ENCODE assay signal across 30 cellular contexts in the genomic region with DNA sequence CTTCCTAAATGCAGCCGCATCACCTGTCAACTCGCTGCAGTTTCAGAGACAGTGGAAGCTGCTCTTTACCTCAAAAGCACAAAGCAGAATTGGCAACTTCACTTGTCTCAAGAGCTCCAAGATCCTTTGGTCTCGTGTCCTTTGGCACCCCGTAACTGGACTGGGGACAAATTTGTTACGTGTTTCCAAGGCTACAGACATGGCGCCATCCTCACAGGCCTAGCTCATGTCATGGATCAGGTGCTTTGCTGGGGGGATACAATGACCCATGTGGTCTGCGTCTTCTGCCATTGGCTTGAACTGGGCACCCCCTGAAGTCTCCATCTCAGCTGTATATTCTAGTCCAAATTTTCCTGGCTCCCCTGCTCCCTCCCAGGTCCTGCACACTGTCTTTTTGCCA. TPM values are rescaled to one million over a fixed set of nuclear protein-coding genes. Genes with fewer than 3 reads are reported as not detected.
A peak's percentile ranks its signal among the peaks of the same experiment; 100 is the strongest.
DNase-seq lines count a peak whose midpoint lies in the region; ATAC-seq, FAIRE-seq and TF ChIP-seq lines count a peak whose summit lies in the region.
"Had no signal": no experiment of that assay in that cellular context is flagged by ENCODE, and none has a peak within 500 bp of the region (broad histone marks: within the 10 kb centered on the region; RNA-seq: fewer than 3 reads in every experiment).

No MANE protein-coding gene starts in this region.

- TF ChIP-seq EP300 in HepG2 (IDR thresholded peaks at IDR 0.05; ENCODE audit: low read depth in 2 of 2, low read length in 2 of 2): no peak
- no peak for TF ChIP-seq EP300 in HepG2 (CRISPR knock-in tag; IDR thresholded peaks at IDR 0.05; ENCODE audit: borderline replicate concordance)

- H2AFZ ChIP-seq in HepG2 (ENCODE audit: low read length) (no peak overlapping the region), osteoblast (ENCODE audit: low read length) (no peak overlapping the region)

- H3K36me3 ChIP-seq in HepG2 (replicated peaks in 1 of 2; ENCODE audit: control insufficient read depth in 1 of 2, insufficient read depth in 2 of 2, low read length in 2 of 2) (peaks cover 6 to 14% of the 10 kb centered on the region in 2 experiments; a peak in 3 of 5 replicates), right lobe of liver (no peaks in the 10 kb centered on the region), osteoblast (ENCODE audit: insufficient read depth, low read length) (peaks cover 25% of the 10 kb centered on the region)

- no peak for FAIRE-seq in HepG2 (lab: Jason Lieb, UNC)
- FAIRE-seq: endometrium, G401.6, H1, pancreas, TTC549 had no signal

- H3K4me3 ChIP-seq in HepG2 (replicated peaks in 1 of 3; ENCODE audit: insufficient read depth in 1 of 3, low read depth in 2 of 3, low read length in 3 of 3) (no peak overlapping the region), right lobe of liver (no peak overlapping the region), osteoblast (ENCODE audit: insufficient read depth, low read length) (no peak overlapping the region)
- H3K4me3 ChIP-seq: pancreas, SK-N-MC, thyroid gland had no signal

- TF ChIP-seq CTCF in HepG2 (CRISPR knock-in tag; IDR thresholded peaks at IDR 0.05) (no peak), right lobe of liver (IDR thresholded peaks at IDR 0.05) (no peak), osteoblast (IDR thresholded peaks at IDR 0.05; ENCODE audit: extremely low read depth, low read depth, low read length) (no peak)

- H3K9me3 ChIP-seq in HepG2 (ENCODE audit: low read length) (no peaks in the 10 kb centered on the region), right lobe of liver (no peaks in the 10 kb centered on the region), osteoblast (ENCODE audit: low read depth, low read length) (no peaks in the 10 kb centered on the region)
- H3K9me3 ChIP-seq: pancreas, thyroid gland had no signal

- intact Hi-C loops in HepG2 (cut with micrococcal nuclease; ENCODE audit: unreplicated experiment): no loop called here
- intact Hi-C loops in right lobe of liver (cut with DNase I): no loop called here

- peaks cover 68% of the 10 kb centered on the region for H3K4me1 ChIP-seq in HepG2 (ENCODE audit: insufficient read depth, low read length)
- H3K4me1 ChIP-seq in right lobe of liver: no peaks in the 10 kb centered on the region
- H3K4me1 ChIP-seq in osteoblast (ENCODE audit: insufficient read depth, low read length): peaks cover 28% of the 10 kb centered on the region
- H3K4me1 ChIP-seq: pancreas had no signal

- CTCF ChIA-PET in HepG2 (lab: Yijun Ruan, JAX; ENCODE audit: low intra/inter-chr PET ratio, low total read pairs): no interaction called here

- TF ChIP-seq RAD21 in HepG2 (CRISPR knock-in tag; IDR thresholded peaks at IDR 0.05): no peak

- TF ChIP-seq POLR2A in HepG2 (IDR thresholded peaks at IDR 0.05; ENCODE audit: insufficient read depth in 1 of 2, low read depth in 2 of 2, low read length in 2 of 2): no peak
- TF ChIP-seq POLR2A in right lobe of liver (IDR thresholded peaks at IDR 0.05): no peak

- H3K79me2 ChIP-seq in HepG2 (ENCODE audit: insufficient read depth, low read length): no peaks in the 10 kb centered on the region
- H3K79me2 ChIP-seq in osteoblast (ENCODE audit: insufficient read depth, low read length): peaks cover 21% of the 10 kb centered on the region

- BruUV-seq in HepG2 (replicated peaks; lab: Mats Ljungman, UMichigan): no TSS peak

- H3K27me3 ChIP-seq in HepG2 (ENCODE audit: control insufficient read depth in 1 of 2, insufficient read depth in 2 of 2, low read length in 2 of 2) (no peaks in the 10 kb centered on the region), right lobe of liver (no peaks in the 10 kb centered on the region), osteoblast (ENCODE audit: insufficient read depth, low read length) (no peaks in the 10 kb centered on the region)
- H3K27me3 ChIP-seq: pancreas, thyroid gland had no signal

- WGBS in HepG2 (ENCODE audit: low lambda C conversion rate): 88% methylated on average over 7 of the region's 7 CpGs
- WGBS in right lobe of liver (ENCODE audit: insufficient coverage, low coverage, low lambda C conversion rate, missing lambda C conversion rate): 83% methylated on average over 5 of the region's 7 CpGs

- H4K20me1 ChIP-seq in HepG2 (ENCODE audit: insufficient read depth, low read length) (no peaks in the 10 kb centered on the region), osteoblast (ENCODE audit: insufficient read depth, low read length) (peaks cover 10% of the 10 kb centered on the region)

- ATAC-seq in HepG2: no peak
- ATAC-seq in right lobe of liver: no peak
- no peak for ATAC-seq in HG03457 (IDR thresholded peaks at IDR 0.05; ENCODE audit: unreplicated experiment)
- ATAC-seq: activated T-helper 17 cell treated with anti-CD3 and anti-CD28 coated beads, Interleukin-2, amount 50 U/mL, for 72 hours; CD8-positive, alpha-beta T cell; natural killer cell; sciatic nerve; stimulated activated naive B cell treated with anti-CD40 and anti-IgM and Interleukin-4, amounts not matched to agents 10 μg/mL and 1 μg/mL and 100 μg/mL, for 72 hours had no signal

- H3K9ac ChIP-seq in HepG2 (ENCODE audit: insufficient read depth, low read depth, low read length): no peak overlapping the region

- DNase-seq in HepG2 (ENCODE audit: low spot score): no peak
- DNase-seq in right lobe of liver: no peak
- peak; percentile 18 for DNase-seq in cerebellum (ENCODE audit: low spot score)
- DNase-seq in osteoblast (ENCODE audit: insufficient read length, low spot score, missing footprints): peak; percentile 8
- DNase-seq in NCI-H1092 treated with DMSO at 0.1 percent for 48 hours (lab: John Stamatoyannopoulos, UW): no peak
- no peak for DNase-seq in NCI-H510A treated with DMSO at 0.1 percent for 48 hours (lab: John Stamatoyannopoulos, UW)
- DNase-seq in DMS 273 (lab: John Stamatoyannopoulos, UW; ENCODE audit: unreplicated experiment): no peak
- DNase-seq: activated CD4-positive, alpha-beta memory T cell treated with anti-CD3 and anti-CD28 coated beads, Interleukin-2, amount 10 ng/mL, durations not matched to agents 7 days and 5 days; activated CD4-positive, CD25-positive, alpha-beta regulatory T cell treated with anti-CD3 and anti-CD28 coated beads, Interleukin-2, amount 50 U/mL, for 72 hours; activated CD8-positive, alpha-beta memory T cell treated with anti-CD3 and anti-CD28 coated beads, Interleukin-2, amount 50 U/mL, for 48 hours; activated naive CD4-positive, alpha-beta T cell treated with anti-CD3 and anti-CD28 coated beads, Interleukin-2, amount 50 U/mL, for 16 hours; CD8-positive, alpha-beta T cell; dermis blood vessel endothelial cell; DMS53; natural killer cell; NCI-H1105 treated with DMSO at 0.1 percent for 48 hours; NCI-H2029; NCI-H69; stimulated activated naive B cell treated with anti-CD40 and anti-IgM and Interleukin-4, amounts not matched to agents 10 μg/mL and 1 μg/mL and 100 μg/mL, for 72 hours; thyroid gland had no signal

- POLR2A ChIA-PET in HepG2 (lab: Yijun Ruan, JAX): interaction anchor here (1.0 kb wide), 1 partner anchor 57 kb away, joined by 3 read pairs; no protein-coding TSS in a partner anchor

- H3K4me2 ChIP-seq in HepG2 (ENCODE audit: low read depth, low read length) (no peak overlapping the region), osteoblast (ENCODE audit: insufficient read depth, low read length) (no peak overlapping the region)

- in situ Hi-C loops in HepG2 (cut with HindIII; ENCODE audit: extremely low pct_ligation_motif_present, low pct_unique_long_range_greater_than_20kb): no loop called here

- H3K27ac ChIP-seq in HepG2 (ENCODE audit: extremely low read length, insufficient read depth, low read length) (no peak overlapping the region), right lobe of liver (no peak overlapping the region), osteoblast (ENCODE audit: low read depth, low read length) (no peak overlapping the region)
- H3K27ac ChIP-seq: pancreas, SK-N-MC, thyroid gland had no signal

TF ChIP-seq in HepG2, 621 proteins besides CTCF, POLR2A, EP300 and RAD21:
- TF ChIP-seq AGO2 (optimal IDR thresholded peaks at IDR 0.05; ENCODE audit: low read depth, low read length) (peak; percentile 38), ZIK1 (CRISPR knock-in tag; IDR thresholded peaks at IDR 0.05; ENCODE audit: borderline replicate concordance, low read depth) (no peak)

RNA-seq across cellular contexts. Expression of gene CHST3, which starts 48.6 kb away (rescaled TPM):
- total RNA-seq in HepG2 (2016; rRNA removed; fragmentation: Illumina TruSeq; extraction: Trizol) (13.4 and 18.7 TPM in 2 replicates), right lobe of liver (1 to 10 TPM in 5 of 6 experiments, under 1 TPM in 1; 0.81 to 2.5 (median 1.8) TPM), cerebellum (22.0 TPM), osteoblast (39.5 and 43.1 TPM in 2 replicates)
- 1.8 and 1.9 TPM in 2 replicates for total RNA-seq in HepG2 (2016; cell fraction: cytosol; rRNA removed; fragmentation: Illumina TruSeq; extraction: Trizol; ENCODE audit: low read depth)
- 12.3 and 17.7 TPM in 2 replicates for total RNA-seq in HepG2 (2016; cell fraction: insoluble cytoplasmic fraction; rRNA removed; fragmentation: Illumina TruSeq; extraction: Trizol)
- total RNA-seq in HepG2 (2016; cell fraction: membrane; rRNA removed; fragmentation: Illumina TruSeq; extraction: Trizol): 7.4 and 7.7 TPM in 2 replicates
- 18.2 and 22.8 TPM in 2 replicates for total RNA-seq in HepG2 (2016; cell fraction: nucleus; rRNA removed; fragmentation: Illumina TruSeq; extraction: Trizol)
- 7.2 and 8.1 TPM in 2 replicates for polyA plus RNA-seq in HepG2 (2011; rRNA removed)
- 6.1 and 6.3 TPM in 2 replicates for polyA plus RNA-seq in HepG2 (2011; cell fraction: cytosol; rRNA removed)
- polyA plus RNA-seq in HepG2 (2011; cell fraction: nucleus; rRNA removed): 9.2 and 10.1 TPM in 2 replicates
- 4.5 and 6.1 TPM in 2 replicates for polyA plus RNA-seq in HepG2 (2012)
- polyA plus RNA-seq in HepG2 (2016; cell fraction: cytosol; fragmentation: Illumina TruSeq; extraction: Trizol; ENCODE audit: low read depth): 1.2 and 1.3 TPM in 2 replicates
- polyA plus RNA-seq in HepG2 (2016; cell fraction: insoluble cytoplasmic fraction; fragmentation: Illumina TruSeq; extraction: Trizol; ENCODE audit: low read depth): 8.1 and 9.2 TPM in 2 replicates
- 2.9 and 3.3 TPM in 2 replicates for polyA plus RNA-seq in HepG2 (2016; cell fraction: membrane; fragmentation: Illumina TruSeq; extraction: Trizol; ENCODE audit: low read depth)
- polyA plus RNA-seq in HepG2 (2016; cell fraction: nucleus; fragmentation: Illumina TruSeq; extraction: Trizol; ENCODE audit: insufficient read depth, low read depth): 25.5 and 27.0 TPM in 2 replicates
- 22.4 and 23.3 TPM in 2 replicates for polyA minus RNA-seq in HepG2 (2011; rRNA and poly(A)+ RNA removed; ENCODE audit: low replicate concordance)
- 9.6 TPM in 2 replicates for polyA minus RNA-seq in HepG2 (2011; cell fraction: cytosol; rRNA and poly(A)+ RNA removed)
- polyA minus RNA-seq in HepG2 (2011; cell fraction: nucleus; rRNA and poly(A)+ RNA removed): 9.7 and 10.7 TPM in 2 replicates
- total RNA-seq: CD8-positive, alpha-beta T cell; natural killer cell had no signal
- polyA plus RNA-seq: IgD-negative memory B cell had no signal

Comparison
In these comparisons a context has a peak if more than half of its experiments do, and no peak if none do; other contexts are left out.
1. DNase-seq: peak in cerebellum (single experiment) and osteoblast (single experiment); none in HepG2 (single experiment), right lobe of liver (0 of 3), NCI-H1092 treated with DMSO at 0.1 percent for 48 hours (single experiment), NCI-H510A treated with DMSO at 0.1 percent for 48 hours (single experiment) and DMS 273 (single experiment).